18 cellular contexts compared by ENCODE assay signal in the genomic region with DNA sequence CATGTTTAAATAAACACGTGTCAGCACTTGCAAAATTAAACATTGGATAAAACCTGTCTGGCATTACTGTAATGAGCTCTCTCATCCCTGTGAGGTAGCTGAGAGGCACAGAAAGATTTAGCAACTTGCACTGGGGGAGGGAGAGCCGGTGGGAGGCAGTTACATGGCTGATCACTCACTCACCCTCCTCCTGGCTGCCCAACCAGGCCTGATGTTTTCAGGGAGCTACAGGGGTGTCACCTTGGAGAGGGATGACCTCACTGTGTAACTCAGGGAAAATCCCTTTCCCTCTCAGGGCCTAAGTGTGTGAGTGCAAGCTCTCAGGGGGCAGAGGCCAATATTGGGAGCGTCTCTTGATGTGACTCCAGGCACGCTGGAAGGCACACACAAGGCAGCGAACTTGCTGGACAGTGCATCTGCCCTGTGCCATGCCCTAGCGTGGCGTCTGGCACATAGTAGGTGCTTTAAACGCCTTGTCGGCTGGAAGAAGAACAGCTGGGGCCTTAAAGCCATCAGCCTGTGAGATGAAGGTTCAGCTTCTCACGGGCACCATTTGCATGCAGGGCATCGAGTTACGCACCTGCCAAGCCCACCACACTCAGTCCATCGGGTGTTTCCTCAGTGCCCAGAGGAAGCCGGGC. TPM values are rescaled to one million over a fixed set of nuclear protein-coding genes. Genes with fewer than 3 reads are reported as not detected.
DNase-seq lines count a peak whose midpoint lies in the region; ATAC-seq and TF ChIP-seq lines count a peak whose summit lies in the region.
"Had no signal": no experiment of that assay in that cellular context is flagged by ENCODE, and none has a peak within 500 bp of the region (broad histone marks: within the 10 kb centered on the region; RNA-seq: fewer than 3 reads in every experiment).

No MANE protein-coding gene starts in this region.

- H3K27me3 ChIP-seq in mammary epithelial cell (ENCODE audit: insufficient read depth, low read length), result peaks cover 2% of the 10 kb centered on the region

- H3K27ac ChIP-seq in mammary epithelial cell (ENCODE audit: insufficient read depth, low read depth, low read length), result no peak overlapping the region
- H3K27ac ChIP-seq: 22Rv1, C4-2B, prostate gland had no signal

- DNase-seq in DMS 273 (lab: John Stamatoyannopoulos, UW; ENCODE audit: unreplicated experiment) (peak; percentile 81), DMS 273 treated with DMSO at 0.1 percent for 48 hours (lab: John Stamatoyannopoulos, UW) (no peak), HT1080 (ENCODE audit: low read depth) (peak; percentile 15), mammary epithelial cell (peak; percentile 19), left kidney (ENCODE audit: low read depth, low spot score) (peak; percentile 27), SIG-M5 treated with dmso at 0.1 percent for 504 hours (lab: John Stamatoyannopoulos, UW; ENCODE audit: unreplicated experiment) (no peak), T-helper 2 cell (no peak)
- DNase-seq: activated CD4-positive, alpha-beta T cell treated with anti-CD3 and anti-CD28 coated beads, Interleukin-2, amount 50 U/mL, for 48 hours; activated T-cell treated with anti-CD3 and anti-CD28 coated beads, Interleukin-2, amount 50 U/mL, for 24 hours; mesenchymal stem cell; NCI-H146; stimulated activated naive CD4-positive, alpha-beta T cell; trophoblast cell had no signal

- H3K9me3 ChIP-seq in mammary epithelial cell (replicated peaks; ENCODE audit: insufficient read depth, low read length), result no peaks in the 10 kb centered on the region
- H3K9me3 ChIP-seq: prostate gland had no signal

- H3K79me2 ChIP-seq in mammary epithelial cell (ENCODE audit: insufficient read depth, low read length), result no peaks in the 10 kb centered on the region

- in situ Hi-C loops in mammary epithelial cell (cut with MboI; ENCODE audit: low sequenced_read_pairs in 2 of 2), result no loop called here

- H4K20me1 ChIP-seq in mammary epithelial cell (ENCODE audit: insufficient read depth, low read length), result no peaks in the 10 kb centered on the region

- no peak overlapping the region for H3K4me3 ChIP-seq in mammary epithelial cell (replicated peaks in 1 of 3; ENCODE audit: insufficient read depth in 1 of 3, low read depth in 2 of 3, low read length in 3 of 3)
- H3K4me3 ChIP-seq: prostate gland had no signal

- CTCF ChIA-PET in mammary epithelial cell (lab: Charles Lee; ENCODE audit: low non-redundant PET), result no interaction called here

- WGBS in mammary epithelial cell (ENCODE audit: low coverage, missing lambda C conversion rate), result 84% methylated on average over 8 of the region's 14 CpGs

- H3K4me1 ChIP-seq in mammary epithelial cell (ENCODE audit: insufficient read depth, low read length), result no peaks in the 10 kb centered on the region
- H3K4me1 ChIP-seq: prostate gland had no signal

- no peaks in the 10 kb centered on the region for H3K36me3 ChIP-seq in mammary epithelial cell (ENCODE audit: insufficient read depth, low read length)
- H3K36me3 ChIP-seq: prostate gland had no signal

- H3K9ac ChIP-seq in mammary epithelial cell (ENCODE audit: insufficient read depth, low read length), result no peak overlapping the region

- dilution Hi-C loops in mammary epithelial cell (cut with HindIII; ENCODE audit: low sequenced_read_pairs), result no loop called here

- intact Hi-C loops in mammary epithelial cell (cut with micrococcal nuclease), result no loop called here

- TF ChIP-seq CTCF in mammary epithelial cell (conservative IDR thresholded peaks at IDR 0.05 in 1 of 2, IDR thresholded peaks at IDR 0.05 in 1 of 2; ENCODE audit: extremely low read depth in 1 of 2, insufficient read depth in 1 of 2, low read depth in 1 of 2, low read length in 2 of 2), result no peak

- no peak for ATAC-seq in HG03135 (IDR thresholded peaks at IDR 0.05; ENCODE audit: unreplicated experiment)
- ATAC-seq: natural killer cell treated with Interleukin-12 subunit alpha and Interleukin-12 subunit beta and Interleukin-15 and Interleukin-18, amount 100 ng/mL, for 72 hours had no signal

- H3K4me2 ChIP-seq in mammary epithelial cell (ENCODE audit: insufficient read depth, low read depth, low read length), result no peak overlapping the region

- BruUV-seq in mammary epithelial cell (replicated peaks; lab: Mats Ljungman, UMichigan), result no TSS peak

- H2AFZ ChIP-seq in mammary epithelial cell (ENCODE audit: low read depth, low read length), result no peak overlapping the region

RNA-seq across cellular contexts. Expression of gene ELFN1, which starts 51.1 kb away (rescaled TPM):
- total RNA-seq in HT1080 (2014; rRNA removed; shearing (Covaris generic)), result 7.4 and 11.1 TPM in 2 replicates
- 2.6 and 2.8 TPM in 2 replicates for polyA plus RNA-seq in HT1080 (2015; cell fraction: cytosol; rRNA removed)
- 1.8 and 1.9 TPM in 2 replicates for polyA plus RNA-seq in HT1080 (2015; cell fraction: nucleus; rRNA removed)
- total RNA-seq in mammary epithelial cell, result under 1 TPM in 1 of 2 donors, not detected in 1; 0.83 TPM
- polyA plus RNA-seq in mammary epithelial cell, result 0.02 TPM
- polyA minus RNA-seq in mammary epithelial cell, result not detected

Comparison
In these comparisons a context has a peak if more than half of its experiments do, and no peak if none do; other contexts are left out.
1. DNase-seq: peak in DMS 273 (single experiment), HT1080 (single experiment), mammary epithelial cell (single experiment) and left kidney (single experiment); none in DMS 273 treated with DMSO at 0.1 percent for 48 hours (single experiment), SIG-M5 treated with dmso at 0.1 percent for 504 hours (single experiment) and T-helper 2 cell (0 of 5).